1 cellular context compared by ENCODE assay signal in genomic region chr14:23275412-23275811, GRCh38.
TF ChIP-seq lines count a peak whose summit lies in the region.

No MANE protein-coding gene starts in this region.

TF ChIP-seq in HepG2, 621 proteins besides CTCF, POLR2A, EP300 and RAD21 (continued from another document):
- TF ChIP-seq LRRFIP1 (CRISPR knock-in tag; conservative IDR thresholded peaks at IDR 0.05) (no peak), ZNF678 (CRISPR knock-in tag; IDR thresholded peaks at IDR 0.05) (no peak), SNRNP70 (IDR thresholded peaks at IDR 0.05; ENCODE audit: low read depth, low read length) (no peak), DZIP1 (CRISPR knock-in tag; IDR thresholded peaks at IDR 0.05) (no peak), NFRKB (IDR thresholded peaks at IDR 0.05) (peak; percentile 43; the same call in 1 of the 2 replicates), FOXK2 (IDR thresholded peaks at IDR 0.05) (peak; percentile 56; the same call in 1 of the 2 replicates), SNAPC4 (CRISPR knock-in tag; IDR thresholded peaks at IDR 0.05) (no peak), TCF7L2 (IDR thresholded peaks at IDR 0.05; ENCODE audit: low read depth, low read length) (no peak), ZNF331 (CRISPR knock-in tag; IDR thresholded peaks at IDR 0.05) (no peak), HMGA1 (CRISPR knock-in tag; conservative IDR thresholded peaks at IDR 0.05) (no peak), SNAI1 (CRISPR knock-in tag; IDR thresholded peaks at IDR 0.05; ENCODE audit: borderline replicate concordance) (no peak), ZNF225 (CRISPR knock-in tag; IDR thresholded peaks at IDR 0.05) (no peak), GPBP1L1 (CRISPR knock-in tag; IDR thresholded peaks at IDR 0.05) (no peak), ZBTB8A (CRISPR knock-in tag; IDR thresholded peaks at IDR 0.05; ENCODE audit: borderline replicate concordance, low read depth) (no peak), NBN (conservative IDR thresholded peaks at IDR 0.05) (peak; percentile 88; the same call in 1 of the 2 replicates), SP140L (CRISPR knock-in tag; IDR thresholded peaks at IDR 0.05; ENCODE audit: borderline replicate concordance) (no peak), CREB1 (IDR thresholded peaks at IDR 0.05) (peak; percentile 80), CREB1 (CRISPR knock-in tag; IDR thresholded peaks at IDR 0.05) (no peak), ZNF703 (CRISPR knock-in tag; IDR thresholded peaks at IDR 0.05; ENCODE audit: borderline replicate concordance) (no peak)
